In genomic region chr6:151391021-151391470, GRCh38 we compare ENCODE assay signal across 8 cellular contexts. TPM values are rescaled to one million over a fixed set of nuclear protein-coding genes. Genes with fewer than 3 reads are reported as not detected.
DNase-seq lines count a peak whose midpoint lies in the region; ATAC-seq lines count a peak whose summit lies in the region.

No MANE protein-coding gene starts in this region.

- H3K9ac ChIP-seq in muscle layer of colon (ENCODE audit: low read length) = no peak overlapping the region

- H3K36me3 ChIP-seq in muscle layer of colon (ENCODE audit: insufficient read depth, low read length) = no peaks in the 10 kb centered on the region

- ATAC-seq in HG03045 (IDR thresholded peaks at IDR 0.05; ENCODE audit: unreplicated experiment) (peak; percentile 13), esophagus mucosa (peak; percentile 31)

- DNase-seq in SIG-M5 treated with dmso at 0.1 percent for 504 hours (lab: John Stamatoyannopoulos, UW; ENCODE audit: unreplicated experiment) (peak; percentile 42), SIG-M5 (lab: John Stamatoyannopoulos, UW) (no peak), NOMO-1 treated with dmso at 0.1 percent for 144 hours (lab: John Stamatoyannopoulos, UW; ENCODE audit: unreplicated experiment) (peak; percentile 51), activated T-cell treated with anti-CD3 and anti-CD28 coated beads for 48 hours (ENCODE audit: low read depth) (peak; percentile 72)
- DNase-seq in stimulated activated CD8-positive, alpha-beta memory T cell treated with anti-CD3 and anti-CD28 coated beads, Interleukin-4, amount 100 ng/mL, for 48 hours = peak; percentile 84

- H3K9me3 ChIP-seq in muscle layer of colon (ENCODE audit: low read length) = no peaks in the 10 kb centered on the region

- H3K4me1 ChIP-seq in muscle layer of colon (ENCODE audit: insufficient read depth, low read length) = peaks cover 28% of the 10 kb centered on the region

- peak overlapping the region; percentile 63 to 96 for H3K4me3 ChIP-seq in muscle layer of colon (ENCODE audit: low read depth in 1 of 2, low read length in 2 of 2)

- H3K27me3 ChIP-seq in muscle layer of colon (ENCODE audit: control insufficient read depth in 1 of 2, insufficient read depth in 2 of 2, low read length in 2 of 2) = no peaks in the 10 kb centered on the region

- H3K27ac ChIP-seq in muscle layer of colon (ENCODE audit: low read depth, low read length) = peak overlapping the region; percentile 96

RNA-seq across cellular contexts. Expression of gene ZBTB2, which starts 0.3 kb away (rescaled TPM):
- 5.3 TPM for total RNA-seq in esophagus mucosa
